19 cellular contexts compared by ENCODE assay signal in the genomic region with DNA sequence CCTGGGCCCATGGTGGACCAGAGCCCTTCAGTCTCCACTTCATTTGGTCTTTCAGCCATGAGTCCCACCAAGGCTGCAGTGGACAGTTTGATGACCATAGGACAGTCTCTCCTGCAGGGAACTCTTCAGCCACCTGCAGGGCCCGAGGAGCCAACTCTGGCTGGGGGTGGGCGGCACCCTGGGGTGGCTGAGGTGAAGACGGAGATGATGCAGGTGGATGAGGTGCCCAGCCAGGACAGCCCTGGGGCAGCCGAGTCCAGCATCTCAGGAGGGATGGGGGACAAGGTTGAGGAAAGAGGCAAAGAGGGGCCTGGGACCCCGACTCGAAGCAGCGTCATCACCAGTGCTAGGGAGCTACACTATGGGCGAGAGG. TPM values are rescaled to one million over a fixed set of nuclear protein-coding genes. Genes with fewer than 3 reads are reported as not detected.
A peak's percentile ranks its signal among the peaks of the same experiment; 100 is the strongest.
DNase-seq lines count a peak whose midpoint lies in the region; ATAC-seq and TF ChIP-seq lines count a peak whose summit lies in the region.
"Had no signal": no experiment of that assay in that cellular context is flagged by ENCODE, and none has a peak within 500 bp of the region (broad histone marks: within the 10 kb centered on the region; RNA-seq: fewer than 3 reads in every experiment).

No MANE protein-coding gene starts in this region.

- DNase-seq in RWPE1 (ENCODE audit: low spot score) (no peak), breast epithelium (ENCODE audit: low spot score in 2 of 2) (no peak), posterior vena cava (ENCODE audit: low spot score) (peak; percentile 58), tibial artery (no peak), kidney tubule cell (ENCODE audit: low spot score) (no peak)
- no peak for DNase-seq in activated T-cell treated with anti-CD3 and anti-CD28 coated beads, Interleukin-2, amount 50 U/mL, for 48 hours
- DNase-seq: activated CD8-positive, alpha-beta memory T cell treated with anti-CD3 and anti-CD28 coated beads, Interleukin-2, amount 50 U/mL, for 4 hours; amygdala; Caco-2; caudate nucleus; foreskin melanocyte; MG63; NCI-H146; NCI-H2171; NCI-H524 treated with DMSO at 0.1 percent for 48 hours; spleen; stimulated activated CD4-positive, alpha-beta T cell treated with anti-CD3 and anti-CD28 coated beads, Interleukin-4, amount 100 ng/mL, for 4 hours; substantia nigra had no signal

- intact Hi-C loops in breast epithelium (cut with DNase I; ENCODE audit: low total_unique reads) = no loop called here
- intact Hi-C loops in posterior vena cava (cut with DNase I) = loop anchor here (5.0 to 10.0 kb wide), 3 partner anchors 98 to 191 kb away; no protein-coding TSS in a partner anchor
- intact Hi-C loops in tibial artery (cut with DNase I; ENCODE audit: low total_unique reads) = loop anchor here (5.0 kb wide), 2 partner anchors 118 to 193 kb away; no protein-coding TSS in a partner anchor

- TF ChIP-seq CTCF in RWPE1 (conservative IDR thresholded peaks at IDR 0.05; ENCODE audit: low read depth) = no peak
- TF ChIP-seq CTCF in breast epithelium (IDR thresholded peaks at IDR 0.05) = no peak
- TF ChIP-seq CTCF in tibial artery (IDR thresholded peaks at IDR 0.05) = no peak

- H3K36me3 ChIP-seq in breast epithelium = peaks cover 3% of the 10 kb centered on the region
- peaks cover 77 to 87% (median 84%) of the 10 kb centered on the region in 3 donors for H3K36me3 ChIP-seq in tibial artery
- H3K36me3 ChIP-seq: MG63 had no signal

- CTCF ChIA-PET in RWPE1 (lab: Yijun Ruan, JAX) = no interaction called here

- ATAC-seq in HG02973 (IDR thresholded peaks at IDR 0.05; ENCODE audit: unreplicated experiment) = no peak

- POLR2A ChIA-PET in RWPE1 (lab: Yijun Ruan, JAX; ENCODE audit: low non-redundant PET) = no interaction called here

- H3K9me3 ChIP-seq in breast epithelium (no peaks in the 10 kb centered on the region), tibial artery (no peaks in the 10 kb centered on the region)
- H3K9me3 ChIP-seq: Caco-2, MG63, spleen had no signal

- H3K4me3 ChIP-seq in breast epithelium = peak overlapping the region; percentile 85 to 100 (median 94)
- H3K4me3 ChIP-seq in tibial artery = peak overlapping the region; percentile 94 to 99
- H3K4me3 ChIP-seq: MG63 had no signal

- peaks cover 8 to 19% of the 10 kb centered on the region in 2 donors for H3K4me1 ChIP-seq in breast epithelium
- peaks cover 0 to 67% (median 36%) of the 10 kb centered on the region in 4 donors for H3K4me1 ChIP-seq in tibial artery

- TF ChIP-seq POLR2A in breast epithelium (IDR thresholded peaks at IDR 0.05) = no peak

- H3K27ac ChIP-seq in RWPE1 (peak overlapping the region; percentile 62), breast epithelium (peak overlapping the region in 1 of 2 donors; percentile 17), tibial artery (peak overlapping the region; percentile 97 to 98)

- H3K27me3 ChIP-seq in breast epithelium (no peaks in the 10 kb centered on the region), tibial artery (no peaks in the 10 kb centered on the region)

RNA-seq across cellular contexts. Expression of gene ZBTB16, which starts 4.3 kb away (rescaled TPM):
- total RNA-seq in breast epithelium (100 to 1,000 TPM; 236 to 358 (median 271) TPM), posterior vena cava (100 to 1,000 TPM; 188 to 208 TPM)
